In genomic region chr16:67246081-67246944, GRCh38 we compare ENCODE assay signal across 8 cellular contexts.
DNase-seq lines count a peak whose midpoint lies in the region; ATAC-seq, FAIRE-seq and TF ChIP-seq lines count a peak whose summit lies in the region.

No MANE protein-coding gene starts in this region.

- H3K27me3 ChIP-seq in layer of hippocampus (ENCODE audit: control insufficient read depth, insufficient read depth, low read length) = no peaks in the 10 kb centered on the region

- no peak for FAIRE-seq in H54 (lab: Jason Lieb, UNC)

- no peak for ATAC-seq in HG03095 (IDR thresholded peaks at IDR 0.05; ENCODE audit: unreplicated experiment)

- H3K4me3 ChIP-seq in WI38 (ENCODE audit: low read depth, low read length) = peak overlapping the region; percentile 72

- DNase-seq in ELF-1 (ENCODE audit: low read depth, low spot score) (peak; percentile 93), H54 (ENCODE audit: insufficient read length, low spot score) (no peak), NCI-H1694 treated with DMSO at 0.1 percent for 48 hours (lab: John Stamatoyannopoulos, UW) (peak; percentile 28)
- peak; percentile 51 for DNase-seq in stimulated activated CD4-positive, alpha-beta T cell treated with anti-CD3 and anti-CD28 coated beads, Interleukin-4, amount 100 ng/mL, for 1 hour

- H3K27ac ChIP-seq in cingulate gyrus (ENCODE audit: low read depth, low read length) (peak overlapping the region; percentile 65), layer of hippocampus (ENCODE audit: low read depth, low read length) (peak overlapping the region; percentile 80)

- peak; percentile 36 for TF ChIP-seq CTCF in WI38 (IDR thresholded peaks at IDR 0.05; ENCODE audit: low read depth, low read length)

- 0 out of 2 replicates have a peak, but pooled peaks have one; percentile 2 for TF ChIP-seq POLR2A in H54 (IDR thresholded peaks at IDR 0.05; ENCODE audit: low read depth, low read length)
